In genomic region chr19:5048727-5049553, GRCh38 we compare ENCODE assay signal across 8 cellular contexts.
DNase-seq lines count a peak whose midpoint lies in the region; ATAC-seq, FAIRE-seq and TF ChIP-seq lines count a peak whose summit lies in the region.

No MANE protein-coding gene starts in this region.

- ATAC-seq in HG03457 (IDR thresholded peaks at IDR 0.05; ENCODE audit: unreplicated experiment): no peak
- ATAC-seq in HG02981 (IDR thresholded peaks at IDR 0.05; ENCODE audit: unreplicated experiment): no peak

- H3K9me3 ChIP-seq in SK-N-MC (ENCODE audit: low read depth, low read length) (no peaks in the 10 kb centered on the region), fibroblast of lung (ENCODE audit: control insufficient read depth, insufficient read depth, low read depth, low read length) (no peaks in the 10 kb centered on the region), trophoblast cell (ENCODE audit: insufficient read depth, low read depth, low read length) (no peaks in the 10 kb centered on the region)

- no peak for TF ChIP-seq CTCF in fibroblast of lung (conservative IDR thresholded peaks at IDR 0.05 in 1 of 2, IDR thresholded peaks at IDR 0.05 in 1 of 2; ENCODE audit: low read depth in 1 of 2, low read length in 2 of 2)

- peak overlapping the region; percentile 9 for H4K91ac ChIP-seq in trophoblast cell (ENCODE audit: low read depth, low read length)

- no peak for FAIRE-seq in GM12891 (lab: Jason Lieb, UNC)

- no peaks in the 10 kb centered on the region for H3K79me2 ChIP-seq in fibroblast of lung (ENCODE audit: control insufficient read depth, insufficient read depth, low read length)
- peaks cover 2% of the 10 kb centered on the region for H3K79me2 ChIP-seq in trophoblast cell (ENCODE audit: control insufficient read depth, insufficient read depth, low read length, poor library complexity)

- no peak overlapping the region for H2BK12ac ChIP-seq in trophoblast cell (ENCODE audit: low read length)

- H3K4me1 ChIP-seq in fibroblast of lung (ENCODE audit: control insufficient read depth, extremely low read depth, insufficient read depth, low read length): peaks cover 7% of the 10 kb centered on the region
- peaks cover 3 to 8% of the 10 kb centered on the region in 2 experiments for H3K4me1 ChIP-seq in trophoblast cell (ENCODE audit: control insufficient read depth in 1 of 2, insufficient read depth in 2 of 2, low read length in 2 of 2)

- H2AK5ac ChIP-seq in trophoblast cell (ENCODE audit: low read length): peak overlapping the region; percentile 58

- H3K23ac ChIP-seq in trophoblast cell (ENCODE audit: low read length): no peak overlapping the region

- H4K12ac ChIP-seq in trophoblast cell (ENCODE audit: low read depth, low read length): no peak overlapping the region

- peak overlapping the region; percentile 30 for H3K4ac ChIP-seq in trophoblast cell (ENCODE audit: low read depth, low read length)

- DNase-seq in EH (ENCODE audit: low read depth) (peak; percentile 89), SK-N-MC (ENCODE audit: low read depth, low spot score) (no peak), fibroblast of lung (ENCODE audit: low read depth in 2 of 2) (peak; percentile 53 to 84), trophoblast cell (no peak), cerebellar nuclear complex (lab: John Stamatoyannopoulos, UW) (no peak), GM12891 (ENCODE audit: insufficient read length, low spot score) (no peak)

- H3K4me3 ChIP-seq in SK-N-MC (0 out of 2 replicates have a peak overlapping the region, but pooled peaks have one; percentile 12), fibroblast of lung (replicated peaks in 1 of 4; ENCODE audit: control extremely low read depth in 1 of 4, insufficient read depth in 1 of 4, low read depth in 3 of 4, low read length in 4 of 4) (no peak overlapping the region), trophoblast cell (ENCODE audit: low read depth, low read length) (no peak overlapping the region)

- H3K36me3 ChIP-seq in SK-N-MC (ENCODE audit: insufficient read depth, low read length): no peaks in the 10 kb centered on the region
- H3K36me3 ChIP-seq in fibroblast of lung (ENCODE audit: control insufficient read depth, insufficient read depth, low read length): peaks cover 13% of the 10 kb centered on the region
- H3K36me3 ChIP-seq in trophoblast cell (ENCODE audit: control insufficient read depth in 1 of 2, insufficient read depth in 2 of 2, low read length in 2 of 2): peaks cover 67 to 72% of the 10 kb centered on the region in 2 experiments

- H3K4me2 ChIP-seq in fibroblast of lung (ENCODE audit: extremely low read depth, insufficient read depth, low read length) (peak overlapping the region; percentile 75), trophoblast cell (ENCODE audit: low read length) (peak overlapping the region; percentile 8)

- H3K18ac ChIP-seq in trophoblast cell (ENCODE audit: low read length): peak overlapping the region; percentile 73

- H2AFZ ChIP-seq in fibroblast of lung (ENCODE audit: low read length): no peak overlapping the region
- no peak overlapping the region for H2AFZ ChIP-seq in trophoblast cell (ENCODE audit: insufficient read depth, low read length, poor library complexity)

- no peaks in the 10 kb centered on the region for H4K20me1 ChIP-seq in fibroblast of lung (ENCODE audit: control insufficient read depth, extremely low read depth, insufficient read depth, low read length)

- H3K9ac ChIP-seq in SK-N-MC (ENCODE audit: insufficient read length) (no peak overlapping the region), fibroblast of lung (ENCODE audit: insufficient read depth, low read length) (peak overlapping the region; percentile 8), trophoblast cell (ENCODE audit: low read length) (no peak overlapping the region)

- H2BK120ac ChIP-seq in trophoblast cell (ENCODE audit: insufficient read depth, low read length, poor library complexity): peak overlapping the region; percentile 5

- H3K27me3 ChIP-seq in fibroblast of lung (ENCODE audit: control insufficient read depth, insufficient read depth, low read length) (no peaks in the 10 kb centered on the region), trophoblast cell (ENCODE audit: insufficient read depth, low read length) (no peaks in the 10 kb centered on the region)

- no peak for TF ChIP-seq POLR2A in GM12891 (IDR thresholded peaks at IDR 0.05; ENCODE audit: low read depth, low read length)

- H3K14ac ChIP-seq in trophoblast cell (ENCODE audit: low read length): peak overlapping the region; percentile 18

- H4K8ac ChIP-seq in trophoblast cell (ENCODE audit: low read depth, low read length): peak overlapping the region; percentile 24

- H3K79me1 ChIP-seq in trophoblast cell (ENCODE audit: low read length): peaks cover 3% of the 10 kb centered on the region

- H3K27ac ChIP-seq in SK-N-MC: no peak overlapping the region
- H3K27ac ChIP-seq in fibroblast of lung (ENCODE audit: insufficient read depth, low read length): no peak overlapping the region
- no peak overlapping the region for H3K27ac ChIP-seq in trophoblast cell (ENCODE audit: low read depth, low read length)

- H2BK5ac ChIP-seq in trophoblast cell (ENCODE audit: low read depth, low read length, poor library complexity): peak overlapping the region; percentile 3

- WGBS in trophoblast cell (ENCODE audit: extremely low coverage, insufficient coverage, insufficient read length): no CpG with 5 or more reads among the region's 36 CpGs

TF ChIP-seq in GM12891, 5 proteins besides CTCF, POLR2A, EP300 and RAD21:
- no peak for TF ChIP-seq SPI1 (IDR thresholded peaks at IDR 0.05; ENCODE audit: low read depth, low read length)
- TF ChIP-seq TAF1 (IDR thresholded peaks at IDR 0.05; ENCODE audit: low read depth, low read length): no peak
- TF ChIP-seq PAX5 (IDR thresholded peaks at IDR 0.05; ENCODE audit: insufficient read depth, low read length, severe bottlenecking): no peak
- no peak for TF ChIP-seq POU2F2 (IDR thresholded peaks at IDR 0.05; ENCODE audit: low read depth, low read length)
- TF ChIP-seq POLR2AphosphoS5 (IDR thresholded peaks at IDR 0.05; ENCODE audit: low read depth, low read length): no peak

Comparison
In these comparisons a context has a peak if more than half of its experiments do, and no peak if none do; other contexts are left out.
1. DNase-seq: peak in EH (single experiment) and fibroblast of lung (2 of 2); none in SK-N-MC (single experiment), trophoblast cell (0 of 2), cerebellar nuclear complex (0 of 2) and GM12891 (single experiment).